In the genomic region with DNA sequence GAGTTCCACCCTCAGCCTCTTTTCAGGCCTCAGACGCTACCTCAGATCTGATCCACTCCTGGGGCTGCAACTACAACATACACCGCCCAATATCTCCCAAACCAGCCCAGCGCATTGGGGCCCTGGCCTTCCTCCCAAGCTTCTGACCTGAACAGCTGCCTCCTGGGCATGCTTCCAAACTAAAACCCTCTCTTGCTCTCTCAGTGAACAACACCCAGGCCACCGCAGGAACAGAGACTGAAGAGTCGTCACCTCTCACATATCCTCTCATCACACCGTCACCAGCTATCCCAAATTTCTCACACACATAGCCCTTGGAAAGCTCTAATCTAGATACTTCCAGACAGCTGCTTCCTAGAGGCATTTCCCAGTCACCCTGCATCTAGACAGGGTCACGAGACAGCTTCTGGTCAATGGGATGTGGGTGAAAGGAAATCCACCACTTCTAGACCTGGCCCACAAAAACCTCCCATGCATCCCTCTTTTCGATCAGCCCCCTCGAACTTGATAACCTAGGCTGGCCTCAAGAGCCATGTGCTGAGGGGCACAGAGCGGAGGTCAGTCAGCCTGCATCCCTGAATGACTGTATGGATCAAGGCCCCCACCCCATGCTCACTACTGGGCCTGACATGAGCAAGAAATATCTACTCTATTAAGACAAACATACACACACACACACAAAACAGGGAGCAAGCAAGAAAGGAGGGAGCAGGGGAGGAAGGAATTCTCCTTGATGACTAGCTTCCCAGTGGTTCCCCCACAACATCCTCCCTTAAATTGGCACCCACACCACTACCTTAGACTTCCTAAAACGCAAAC, we compare ENCODE assay signal across 8 cellular contexts. TPM values are rescaled to one million over a fixed set of nuclear protein-coding genes. Genes with fewer than 3 reads are reported as not detected.
DNase-seq lines count a peak whose midpoint lies in the region; ATAC-seq and TF ChIP-seq lines count a peak whose summit lies in the region.

No MANE protein-coding gene starts in this region.

- peak overlapping the region in 1 of 2 donors; percentile 81 for H3K4me3 ChIP-seq in left lung
- peak overlapping the region; percentile 82 for H3K4me3 ChIP-seq in upper lobe of right lung

- intact Hi-C loops in left lung (cut with DNase I): no loop called here
- intact Hi-C loops in upper lobe of right lung (cut with DNase I): no loop called here

- no peak for DNase-seq in activated naive CD4-positive, alpha-beta T cell treated with anti-CD3 and anti-CD28 coated beads, Interleukin-2, amount 50 U/mL, for 16 hours
- no peak for DNase-seq in activated naive CD8-positive, alpha-beta T cell treated with anti-CD3 and anti-CD28 coated beads, Interleukin-2, amount 50 U/mL, for 24 hours
- DNase-seq in left lung (peak in 1 of 2 donors; percentile 58), upper lobe of right lung (no peak), NCI-H187 treated with DMSO at 0.1 percent for 48 hours (lab: John Stamatoyannopoulos, UW) (no peak), GM03348 (ENCODE audit: low spot score) (no peak), hippocampal formation (lab: John Stamatoyannopoulos, UW) (no peak)

- H3K4me1 ChIP-seq in left lung: peaks cover 9 to 54% of the 10 kb centered on the region in 2 donors
- peaks cover 48% of the 10 kb centered on the region for H3K4me1 ChIP-seq in upper lobe of right lung

- peaks cover under 1% of the 10 kb centered on the region for H3K9me3 Mint-ChIP-seq in activated naive CD4-positive, alpha-beta T cell treated with anti-CD3 and anti-CD28 coated beads, Interleukin-2, amount 50 U/mL, for 24 hours
- H3K9me3 Mint-ChIP-seq in activated naive CD8-positive, alpha-beta T cell treated with anti-CD3 and anti-CD28 coated beads, Interleukin-2, amount 50 U/mL, for 24 hours: peaks cover 4% of the 10 kb centered on the region

- H3K36me3 Mint-ChIP-seq in activated naive CD4-positive, alpha-beta T cell treated with anti-CD3 and anti-CD28 coated beads, Interleukin-2, amount 50 U/mL, for 24 hours: peaks cover 5% of the 10 kb centered on the region
- H3K36me3 Mint-ChIP-seq in activated naive CD8-positive, alpha-beta T cell treated with anti-CD3 and anti-CD28 coated beads, Interleukin-2, amount 50 U/mL, for 24 hours (ENCODE audit: low read depth): peaks cover 17% of the 10 kb centered on the region

- ATAC-seq in activated naive CD8-positive, alpha-beta T cell treated with anti-CD3 and anti-CD28 coated beads, Interleukin-2, amount 50 U/mL, for 24 hours: no peak
- ATAC-seq in left lung (peak; percentile 1), upper lobe of right lung (no peak)

- H3K27ac ChIP-seq in left lung (peak overlapping the region; percentile 88 to 96), upper lobe of right lung (peak overlapping the region; percentile 96)

- H3K4me3 Mint-ChIP-seq in activated naive CD4-positive, alpha-beta T cell treated with anti-CD3 and anti-CD28 coated beads, Interleukin-2, amount 50 U/mL, for 24 hours: peak overlapping the region; percentile 90
- peak overlapping the region; percentile 82 for H3K4me3 Mint-ChIP-seq in activated naive CD8-positive, alpha-beta T cell treated with anti-CD3 and anti-CD28 coated beads, Interleukin-2, amount 50 U/mL, for 24 hours

- H3K9me3 ChIP-seq in left lung: peaks cover 0 to 4% of the 10 kb centered on the region in 2 donors
- H3K9me3 ChIP-seq in upper lobe of right lung: no peaks in the 10 kb centered on the region

- H3K4me1 Mint-ChIP-seq in activated naive CD4-positive, alpha-beta T cell treated with anti-CD3 and anti-CD28 coated beads, Interleukin-2, amount 50 U/mL, for 24 hours: peaks cover 61% of the 10 kb centered on the region
- peaks cover 44% of the 10 kb centered on the region for H3K4me1 Mint-ChIP-seq in activated naive CD8-positive, alpha-beta T cell treated with anti-CD3 and anti-CD28 coated beads, Interleukin-2, amount 50 U/mL, for 24 hours

- H3K36me3 ChIP-seq in left lung (peaks cover 0 to 17% of the 10 kb centered on the region in 2 donors), upper lobe of right lung (peaks cover 7% of the 10 kb centered on the region)

- H3K27me3 ChIP-seq in left lung (no peaks in the 10 kb centered on the region), upper lobe of right lung (no peaks in the 10 kb centered on the region)

- H3K27ac Mint-ChIP-seq in activated naive CD4-positive, alpha-beta T cell treated with anti-CD3 and anti-CD28 coated beads, Interleukin-2, amount 50 U/mL, for 24 hours: peak overlapping the region; percentile 89
- H3K27ac Mint-ChIP-seq in activated naive CD8-positive, alpha-beta T cell treated with anti-CD3 and anti-CD28 coated beads, Interleukin-2, amount 50 U/mL, for 24 hours: peak overlapping the region; percentile 84

- no peak for TF ChIP-seq CTCF in left lung (IDR thresholded peaks at IDR 0.05)
- no peak for TF ChIP-seq CTCF in upper lobe of right lung (IDR thresholded peaks at IDR 0.05)

- H3K27me3 Mint-ChIP-seq in activated naive CD4-positive, alpha-beta T cell treated with anti-CD3 and anti-CD28 coated beads, Interleukin-2, amount 50 U/mL, for 24 hours: no peaks in the 10 kb centered on the region
- no peaks in the 10 kb centered on the region for H3K27me3 Mint-ChIP-seq in activated naive CD8-positive, alpha-beta T cell treated with anti-CD3 and anti-CD28 coated beads, Interleukin-2, amount 50 U/mL, for 24 hours

RNA-seq across cellular contexts. Expression of a gene that starts 1.8 kb away (rescaled TPM):
- total RNA-seq in left lung (10 to 100 TPM; 46.9 to 68.2 TPM), upper lobe of right lung (100 TPM)
